11 cellular contexts compared by ENCODE assay signal in the genomic region with DNA sequence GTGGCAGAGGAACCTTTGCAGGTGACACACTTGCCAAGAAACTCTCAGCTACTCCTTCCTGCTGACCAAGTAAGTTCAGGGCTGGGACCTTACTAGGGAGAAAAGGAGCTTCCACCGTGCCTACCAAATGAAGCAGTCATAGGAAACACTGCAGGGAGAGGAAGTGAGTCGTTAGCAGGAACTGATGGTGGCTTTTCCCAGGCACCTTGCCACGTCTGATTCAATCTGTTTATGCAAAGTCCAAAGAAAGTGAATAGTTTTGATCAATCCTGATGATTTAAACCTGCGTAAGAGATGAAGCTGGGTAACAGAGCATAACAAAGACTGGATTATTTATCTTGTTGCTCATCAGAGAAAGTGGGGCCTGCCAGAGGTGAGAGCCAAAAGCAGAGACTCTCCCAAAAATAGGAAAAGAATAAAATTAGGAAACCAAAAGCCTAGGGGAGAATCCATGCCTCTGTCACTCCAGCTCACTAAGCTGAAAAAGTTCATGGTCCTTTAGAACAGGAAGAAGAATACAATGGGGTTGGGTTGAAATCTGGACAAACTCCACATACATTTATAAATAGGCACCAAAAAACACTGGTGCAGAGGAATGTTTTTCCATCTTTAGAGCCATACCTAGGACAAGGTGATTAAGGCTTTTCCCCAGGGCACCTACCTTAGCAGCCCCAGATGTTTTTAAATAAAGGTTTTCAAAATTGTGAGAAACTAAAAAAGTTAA. TPM values are rescaled to one million over a fixed set of nuclear protein-coding genes. Genes with fewer than 3 reads are reported as not detected.
DNase-seq lines count a peak whose midpoint lies in the region; FAIRE-seq and TF ChIP-seq lines count a peak whose summit lies in the region.
"Had no signal": no experiment of that assay in that cellular context is flagged by ENCODE, and none has a peak within 500 bp of the region (broad histone marks: within the 10 kb centered on the region; RNA-seq: fewer than 3 reads in every experiment).

No MANE protein-coding gene starts in this region.

- H3K9me3 ChIP-seq in OCI-LY3 (ENCODE audit: insufficient read depth, low read length): no peaks in the 10 kb centered on the region

- no peaks in the 10 kb centered on the region for H4K20me1 ChIP-seq in OCI-LY3 (ENCODE audit: insufficient read depth, low read length)

- DNase-seq in Caki2 (ENCODE audit: low read depth) (peak; percentile 67), epithelial cell of esophagus (ENCODE audit: low read depth) (peak; percentile 95), non-pigmented ciliary epithelial cell (ENCODE audit: low read depth) (peak; percentile 89), D721Med (ENCODE audit: insufficient read length, low spot score) (no peak), putamen (ENCODE audit: low spot score) (no peak), HuH-7 (ENCODE audit: low spot score) (no peak)
- no peak for DNase-seq in activated CD4-positive, CD25-positive, alpha-beta regulatory T cell (lab: John Stamatoyannopoulos, UW)
- DNase-seq: stimulated activated CD4-positive, alpha-beta T cell treated with anti-CD3 and anti-CD28 coated beads, Interleukin-2, amount 100 ng/mL, for 24 hours had no signal

- no peaks in the 10 kb centered on the region for H3K79me2 ChIP-seq in OCI-LY3 (ENCODE audit: low read length)

- no peak overlapping the region for H3K4me2 ChIP-seq in OCI-LY3 (ENCODE audit: low read length)

- in situ Hi-C loops in Caki2 (cut with HindIII; ENCODE audit: low pct_unique_long_range_greater_than_20kb, low sequenced_read_pairs): no loop called here

- no peak overlapping the region for H3K9ac ChIP-seq in OCI-LY3 (ENCODE audit: low read length)

- no peak overlapping the region for H3K4me3 ChIP-seq in OCI-LY3 (ENCODE audit: low read length)
- H3K4me3 ChIP-seq in epithelial cell of esophagus (ENCODE audit: low read length): no peak overlapping the region
- H3K4me3 ChIP-seq: cardiac muscle cell had no signal

- H3K27ac ChIP-seq in OCI-LY3 (ENCODE audit: low read length): no peak overlapping the region
- H3K27ac ChIP-seq: cardiac muscle cell had no signal

- no peak for FAIRE-seq in D721Med (lab: Jason Lieb, UNC)

- no peaks in the 10 kb centered on the region for H3K4me1 ChIP-seq in OCI-LY3 (ENCODE audit: low read length)

- no peaks in the 10 kb centered on the region for H3K27me3 ChIP-seq in OCI-LY3 (ENCODE audit: low read depth, low read length)
- H3K27me3 ChIP-seq: cardiac muscle cell had no signal

- TF ChIP-seq CTCF in OCI-LY3 (IDR thresholded peaks at IDR 0.05; ENCODE audit: low read depth, low read length): no peak
- TF ChIP-seq CTCF in epithelial cell of esophagus (IDR thresholded peaks at IDR 0.05; ENCODE audit: insufficient read depth, low read depth, low read length, missing control alignments): no peak
- no peak for TF ChIP-seq CTCF in D721Med (IDR thresholded peaks at IDR 0.05; ENCODE audit: insufficient read depth, missing control alignments)

- no peaks in the 10 kb centered on the region for H3K36me3 ChIP-seq in OCI-LY3 (replicated peaks; ENCODE audit: low read depth, low read length)
- H3K36me3 ChIP-seq: cardiac muscle cell had no signal

- H2AFZ ChIP-seq in OCI-LY3 (ENCODE audit: low read depth, low read length): peak overlapping the region; percentile 6; the same call in 1 of the 2 replicates

RNA-seq across cellular contexts. Expression of a gene that starts 9.3 kb away (rescaled TPM):
- 149 and 150 TPM in 2 replicates for total RNA-seq in Caki2 (2014; rRNA removed; shearing (Covaris generic); ENCODE audit: low replicate concordance)

RNA-seq across cellular contexts. Expression of a gene that starts 34.2 kb away (rescaled TPM):
- 1.8 and 5.8 TPM in 2 replicates for total RNA-seq in Caki2 (2014; rRNA removed; shearing (Covaris generic); ENCODE audit: low replicate concordance)

RNA-seq across cellular contexts. Expression of a gene that starts 47.8 kb away (rescaled TPM):
- total RNA-seq in Caki2 (2014; rRNA removed; shearing (Covaris generic); ENCODE audit: low replicate concordance): not detected in 2 replicates
- total RNA-seq: cardiac muscle cell, NCI-H460 had no signal

Comparison
In these comparisons a context has a peak if more than half of its experiments do, and no peak if none do; other contexts are left out.
1. DNase-seq: peak in Caki2 (single experiment), epithelial cell of esophagus (single experiment) and non-pigmented ciliary epithelial cell (single experiment); none in D721Med (single experiment), putamen (single experiment), HuH-7 (single experiment) and activated CD4-positive, CD25-positive, alpha-beta regulatory T cell (0 of 4).